Comparison of ENCODE assay signal across 12 cellular contexts in genomic region chr1:151012684-151013471, GRCh38. TPM values are rescaled to one million over a fixed set of nuclear protein-coding genes. Genes with fewer than 3 reads are reported as not detected.
DNase-seq lines count a peak whose midpoint lies in the region; ATAC-seq, FAIRE-seq and TF ChIP-seq lines count a peak whose summit lies in the region.
"Had no signal": no experiment of that assay in that cellular context is flagged by ENCODE, and none has a peak within 500 bp of the region (broad histone marks: within the 10 kb centered on the region; RNA-seq: fewer than 3 reads in every experiment).

No MANE protein-coding gene starts in this region.

- peaks cover 44% of the 10 kb centered on the region for H3K36me3 Mint-ChIP-seq in CD4-positive, alpha-beta T cell (ENCODE audit: low read depth)
- H3K36me3 Mint-ChIP-seq in neural progenitor cell, result peaks cover 3% of the 10 kb centered on the region

- H4K20me1 ChIP-seq in K562 (replicated peaks; ENCODE audit: control insufficient read depth, insufficient read depth, low read length) (no peaks in the 10 kb centered on the region), hepatocyte (ENCODE audit: insufficient read depth, poor library complexity, severe bottlenecking) (no peaks in the 10 kb centered on the region), neural progenitor cell (ENCODE audit: low read depth) (no peaks in the 10 kb centered on the region)

- no peaks in the 10 kb centered on the region for H3K27me3 Mint-ChIP-seq in CD4-positive, alpha-beta T cell
- H3K27me3 Mint-ChIP-seq in neural progenitor cell (ENCODE audit: insufficient read depth, low read depth), result peaks cover 2% of the 10 kb centered on the region

- CTCF ChIA-PET in CD4-positive, alpha-beta T cell (lab: Charles Lee), result interaction anchor here (1.1 to 1.5 kb wide), 3 partner anchors 12 to 58 kb away, joined by 3 to 4 read pairs (median 3); partner anchors contain the start of genes CDC42SE1 and GABPB2
- CTCF ChIA-PET in K562 (lab: Yijun Ruan, JAX; ENCODE audit: low intra/inter-chr PET ratio), result no interaction called here

- no peaks in the 10 kb centered on the region for H3K9me1 ChIP-seq in K562 (ENCODE audit: control insufficient read depth, insufficient read depth, low read length)

- peaks cover 48% of the 10 kb centered on the region for H3K79me2 ChIP-seq in K562 (ENCODE audit: control insufficient read depth, insufficient read depth, low read length)
- H3K79me2 ChIP-seq in hepatocyte, result peaks cover 61% of the 10 kb centered on the region
- peaks cover 11% of the 10 kb centered on the region for H3K79me2 ChIP-seq in neural progenitor cell (ENCODE audit: low read depth)

- in situ Hi-C loops in K562 (cut with MboI), result no loop called here

- no peak overlapping the region for H3K27ac ChIP-seq in CD4-positive, alpha-beta T cell (ENCODE audit: low read depth, low read length)
- H3K27ac ChIP-seq in K562 (ENCODE audit: extremely low read depth, low read depth, low read length), result peak overlapping the region; percentile 65; the same call in 2 of the 3 replicates
- H3K27ac ChIP-seq in hepatocyte, result peak overlapping the region; percentile 82
- no peak overlapping the region for H3K27ac ChIP-seq in neural progenitor cell
- H3K27ac ChIP-seq: epithelial cell of prostate had no signal

- H2AFZ ChIP-seq in K562 (ENCODE audit: low read depth, low read length) (peak overlapping the region; percentile 53; the same call in 1 of the 2 replicates), hepatocyte (no peak overlapping the region), neural progenitor cell (replicated peaks) (no peak overlapping the region)

- peak overlapping the region; percentile 1 for H3K4me3 Mint-ChIP-seq in CD4-positive, alpha-beta T cell
- no peak overlapping the region for H3K4me3 Mint-ChIP-seq in neural progenitor cell
- H3K4me3 Mint-ChIP-seq: activated T-cell treated with anti-CD3 and anti-CD28 coated beads, Interleukin-2, amount 50 U/mL, for 72 hours had no signal

- H3K9me3 Mint-ChIP-seq in CD4-positive, alpha-beta T cell, result no peaks in the 10 kb centered on the region
- H3K9me3 Mint-ChIP-seq in neural progenitor cell, result no peaks in the 10 kb centered on the region
- H3K9me3 Mint-ChIP-seq: activated T-cell treated with anti-CD3 and anti-CD28 coated beads, Interleukin-2, amount 50 U/mL, for 72 hours had no signal

- BruUV-seq in K562 (replicated peaks; lab: Mats Ljungman, UMichigan), result no TSS peak

- 83% methylated on average over 14 of the region's 14 CpGs for WGBS in K562 (ENCODE audit: insufficient coverage, low coverage, missing lambda C conversion rate)
- WGBS in hepatocyte (ENCODE audit: low lambda C conversion rate, missing lambda C conversion rate), result 75% methylated on average over 14 of the region's 14 CpGs

- POLR2A ChIA-PET in CD4-positive, alpha-beta T cell (lab: Charles Lee), result interaction anchor here (1.2 to 1.3 kb wide), 2 partner anchors 11 to 177 kb away, joined by 3 to 5 read pairs; partner anchors contain the start of gene VPS72
- POLR2A ChIA-PET in K562 (lab: Yijun Ruan, JAX), result interaction anchor here (1.3 to 1.5 kb wide), 3 partner anchors 10 to 45 kb away, joined by 4 read pairs; no protein-coding TSS in a partner anchor

- H3K4me2 ChIP-seq in K562 (ENCODE audit: insufficient read depth, low read length) (peak overlapping the region; percentile 59; the same call in 1 of the 2 replicates), hepatocyte (peak overlapping the region; percentile 52), neural progenitor cell (no peak overlapping the region)

- H3K4me1 Mint-ChIP-seq in CD4-positive, alpha-beta T cell (ENCODE audit: low read depth), result peaks cover 58% of the 10 kb centered on the region
- H3K4me1 Mint-ChIP-seq in neural progenitor cell, result peaks cover 14% of the 10 kb centered on the region

- ATAC-seq in CD4-positive, alpha-beta T cell (ENCODE audit: poor library complexity), result no peak
- ATAC-seq in K562 (no peak), HG03039 (IDR thresholded peaks at IDR 0.05; ENCODE audit: unreplicated experiment) (no peak)
- ATAC-seq: activated T-cell treated with anti-CD3 and anti-CD28 coated beads, Interleukin-2, amount 50 U/mL, for 72 hours had no signal

- no peak for TF ChIP-seq EP300 in K562 (IDR thresholded peaks at IDR 0.05; ENCODE audit: low read length)

- H3K36me3 ChIP-seq in K562 (ENCODE audit: control insufficient read depth, insufficient read depth, low read length) (peaks cover 27% of the 10 kb centered on the region), hepatocyte (replicated peaks; ENCODE audit: insufficient read depth, low read depth) (no peaks in the 10 kb centered on the region), neural progenitor cell (no peaks in the 10 kb centered on the region)

- intact Hi-C loops in CD4-positive, alpha-beta T cell (cut with DNase I, micrococcal nuclease), result loop anchor here in 1 of 2 experiments (10.0 kb wide), 1 partner anchor 242 kb away; the partner anchor contains the start of gene PSMD4
- intact Hi-C loops in K562 (cut with micrococcal nuclease), result no loop called here

- no peak for TF ChIP-seq CTCF in CD4-positive, alpha-beta T cell (IDR thresholded peaks at IDR 0.05)
- TF ChIP-seq CTCF in K562 (IDR thresholded peaks at IDR 0.05 in 2 of 3, conservative IDR thresholded peaks at IDR 0.05 in 1 of 3; ENCODE audit: insufficient read depth in 2 of 3, low read depth in 1 of 3, low read length in 3 of 3), result no peak
- TF ChIP-seq CTCF in hepatocyte (IDR thresholded peaks at IDR 0.05; ENCODE audit: poor library complexity), result no peak
- TF ChIP-seq CTCF in neural progenitor cell (IDR thresholded peaks at IDR 0.05), result no peak

- H3K27ac Mint-ChIP-seq in CD4-positive, alpha-beta T cell, result no peak overlapping the region
- H3K27ac Mint-ChIP-seq in neural progenitor cell, result no peak overlapping the region
- H3K27ac Mint-ChIP-seq: activated T-cell treated with anti-CD3 and anti-CD28 coated beads, Interleukin-2, amount 50 U/mL, for 72 hours had no signal

- no peak for TF ChIP-seq POLR2A in K562 (conservative IDR thresholded peaks at IDR 0.05)

- H3K9me2 ChIP-seq in hepatocyte (replicated peaks; ENCODE audit: insufficient read depth), result no peaks in the 10 kb centered on the region

- no peak for DNase-seq in CD4-positive, alpha-beta T cell
- no peak for DNase-seq in K562 (ENCODE audit: extremely low read depth in 1 of 4, low spot score in 3 of 4)
- peak; percentile 73 for DNase-seq in hepatocyte (ENCODE audit: low spot score)
- no peak for DNase-seq in neural progenitor cell (ENCODE audit: low spot score)
- no peak for DNase-seq in NCI-H2107 treated with DMSO at 0.1 percent for 48 hours (lab: John Stamatoyannopoulos, UW; ENCODE audit: unreplicated experiment)
- no peak for DNase-seq in dedifferentiated amniotic fluid mesenchymal stem cell (ENCODE audit: extremely low spot score)
- DNase-seq in nucleus accumbens (lab: John Stamatoyannopoulos, UW), result no peak
- DNase-seq: activated CD4-positive, CD25-positive, alpha-beta regulatory T cell treated with anti-CD3 and anti-CD28 coated beads, Interleukin-2, amount 50 U/mL, for 72 hours; activated T-cell treated with anti-CD3 and anti-CD28 coated beads, Interleukin-2, amount 50 U/mL, for 72 hours had no signal

- H3K9ac ChIP-seq in K562 (ENCODE audit: insufficient read depth in 1 of 2, low read depth in 2 of 2, low read length in 2 of 2) (peak overlapping the region; percentile 21 to 41; a peak in 2 of 4 replicates), neural progenitor cell (peak overlapping the region; percentile 34)

- FAIRE-seq in K562 (lab: Jason Lieb, UNC), result no peak

- peaks cover 2% of the 10 kb centered on the region for H3F3A ChIP-seq in neural progenitor cell (ENCODE audit: low read depth)

- no peak for TF ChIP-seq RAD21 in K562 (CRISPR knock-in tag; conservative IDR thresholded peaks at IDR 0.05 in 1 of 2, IDR thresholded peaks at IDR 0.05 in 1 of 2)

- no peaks in the 10 kb centered on the region for H3K9me3 ChIP-seq in CD4-positive, alpha-beta T cell (ENCODE audit: control insufficient read depth, low read length)
- H3K9me3 ChIP-seq in K562 (replicated peaks; ENCODE audit: control insufficient read depth, insufficient read depth, low read depth, low read length), result no peaks in the 10 kb centered on the region
- H3K9me3 ChIP-seq in hepatocyte (ENCODE audit: low read depth), result no peaks in the 10 kb centered on the region
- H3K9me3 ChIP-seq in neural progenitor cell (ENCODE audit: low read depth), result no peaks in the 10 kb centered on the region

- H3K4me3 ChIP-seq in K562 (no peak overlapping the region), hepatocyte (no peak overlapping the region), neural progenitor cell (no peak overlapping the region)

- H3K4me1 ChIP-seq in K562 (replicated peaks in 1 of 2; ENCODE audit: control insufficient read depth in 2 of 2, insufficient read depth in 2 of 2, low read length in 2 of 2) (peaks cover 24 to 35% of the 10 kb centered on the region in 2 experiments), hepatocyte (ENCODE audit: insufficient read depth) (peaks cover 34% of the 10 kb centered on the region), neural progenitor cell (peaks cover 7% of the 10 kb centered on the region)

- no peaks in the 10 kb centered on the region for H3K27me3 ChIP-seq in CD4-positive, alpha-beta T cell (ENCODE audit: control insufficient read depth, insufficient read depth, low read length)
- H3K27me3 ChIP-seq in K562 (ENCODE audit: control insufficient read depth in 2 of 2, insufficient read depth in 2 of 2, low read length in 2 of 2) (no peaks in the 10 kb centered on the region), hepatocyte (no peaks in the 10 kb centered on the region), neural progenitor cell (no peaks in the 10 kb centered on the region)

RNA-seq across cellular contexts. Expression of gene PRUNE1, which starts 4.6 kb away (rescaled TPM):
- 10 to 100 TPM; 10.9 to 12.1 TPM for total RNA-seq in CD4-positive, alpha-beta T cell
- 30.9 and 35.7 TPM in 2 replicates for total RNA-seq in K562 (2011; cell fraction: chromatin; rRNA removed; ENCODE audit: low replicate concordance)
- total RNA-seq in K562 (2011; cell fraction: nucleolus; rRNA removed), result 17.5 and 18.4 TPM in 2 replicates
- 26.4 and 27.8 TPM in 2 replicates for total RNA-seq in K562 (2011; cell fraction: nucleoplasm; rRNA removed)
- total RNA-seq in K562 (2014; rRNA removed) (20.8 and 24.8 TPM in 2 replicates), K562 (2014; rRNA removed; fragmentation: Illumina TruSeq; extraction: Trizol) (23.1 and 25.4 TPM in 2 replicates), K562 (2015; rRNA removed; fragmentation: Illumina TruSeq; extraction: Trizol) (23.2 and 25.4 TPM in 2 replicates), K562 (2021) (26.2 and 26.6 TPM in 2 replicates), hepatocyte (20.3 and 26.5 TPM in 2 replicates), neural progenitor cell (ENCODE audit: low replicate concordance) (27.0 and 33.0 TPM in 2 replicates)
- polyA plus RNA-seq in K562 (2011; rRNA removed) (48.3 and 49.9 TPM in 2 replicates), K562 (2014; fragmentation: Illumina TruSeq; extraction: Trizol) (33.7 and 43.4 TPM in 2 replicates), K562 (2014; fragmentation: Nextera tagmentation; extraction: Ambion mirVana) (10 to 100 TPM; 16.7 to 27.7 TPM), K562 (2014; rRNA removed) (26.2 and 26.7 TPM in 2 replicates), hepatocyte (15.1 and 21.6 TPM in 2 replicates)
- polyA plus RNA-seq in K562 (2011; cell fraction: cytosol; rRNA removed), result 44.2 and 59.4 TPM in 2 replicates
- polyA plus RNA-seq in K562 (2011; cell fraction: nucleus; rRNA removed), result 25.7 and 33.3 TPM in 2 replicates
- polyA plus RNA-seq in K562 (2012), result 20.7 and 32.8 TPM in 2 replicates
- polyA minus RNA-seq in K562 (2011; rRNA and poly(A)+ RNA removed), result 46.5 and 49.2 TPM in 2 replicates
- polyA minus RNA-seq in K562 (2011; cell fraction: cytosol; rRNA and poly(A)+ RNA removed), result 21.6 and 22.0 TPM in 2 replicates
- 7.1 and 15.2 TPM in 2 replicates for polyA minus RNA-seq in K562 (2011; cell fraction: nucleus; rRNA and poly(A)+ RNA removed)

RNA-seq across cellular contexts. Expression of gene MINDY1, which starts 6.2 kb away (rescaled TPM):
- total RNA-seq in CD4-positive, alpha-beta T cell, result 1 to 10 TPM; 7.8 to 9.2 TPM
- 16.9 and 36.3 TPM in 2 replicates for total RNA-seq in K562 (2011; cell fraction: chromatin; rRNA removed; ENCODE audit: low replicate concordance)
- 15.0 and 17.3 TPM in 2 replicates for total RNA-seq in K562 (2011; cell fraction: nucleolus; rRNA removed)
- total RNA-seq in K562 (2011; cell fraction: nucleoplasm; rRNA removed), result 15.4 and 19.2 TPM in 2 replicates
- total RNA-seq in K562 (2014; rRNA removed) (6.0 and 8.2 TPM in 2 replicates), K562 (2014; rRNA removed; fragmentation: Illumina TruSeq; extraction: Trizol) (5.6 TPM in 2 replicates), K562 (2015; rRNA removed; fragmentation: Illumina TruSeq; extraction: Trizol) (5.9 and 6.7 TPM in 2 replicates), K562 (2021) (8.6 and 9.8 TPM in 2 replicates), hepatocyte (15.9 and 18.5 TPM in 2 replicates), neural progenitor cell (ENCODE audit: low replicate concordance) (8.5 and 15.8 TPM in 2 replicates)
- polyA plus RNA-seq in K562 (2011; rRNA removed) (4.3 and 5.4 TPM in 2 replicates), K562 (2014; fragmentation: Illumina TruSeq; extraction: Trizol) (9.1 and 11.0 TPM in 2 replicates), K562 (2014; fragmentation: Nextera tagmentation; extraction: Ambion mirVana) (1 to 10 TPM in 1 of 2 experiments, under 1 TPM in 1; 0.49 to 1.4 TPM), K562 (2014; rRNA removed) (6.0 and 6.1 TPM in 2 replicates), hepatocyte (5.8 and 7.6 TPM in 2 replicates)
- polyA plus RNA-seq in K562 (2011; cell fraction: cytosol; rRNA removed), result 5.1 and 6.6 TPM in 2 replicates
- 12.9 and 19.3 TPM in 2 replicates for polyA plus RNA-seq in K562 (2011; cell fraction: nucleus; rRNA removed)
- polyA plus RNA-seq in K562 (2012), result 7.4 and 12.9 TPM in 2 replicates
- 5.2 and 7.1 TPM in 2 replicates for polyA minus RNA-seq in K562 (2011; rRNA and poly(A)+ RNA removed)
- 6.5 and 7.9 TPM in 2 replicates for polyA minus RNA-seq in K562 (2011; cell fraction: cytosol; rRNA and poly(A)+ RNA removed)
- polyA minus RNA-seq in K562 (2011; cell fraction: nucleus; rRNA and poly(A)+ RNA removed), result 4.6 and 4.8 TPM in 2 replicates

RNA-seq across cellular contexts. Expression of gene BNIPL, which starts 23.5 kb away (rescaled TPM):
- total RNA-seq in CD4-positive, alpha-beta T cell, result under 1 TPM; 0.30 to 0.42 TPM
- 9.9 and 10.6 TPM in 2 replicates for total RNA-seq in K562 (2011; cell fraction: chromatin; rRNA removed; ENCODE audit: low replicate concordance)
- total RNA-seq in K562 (2011; cell fraction: nucleolus; rRNA removed), result 5.3 TPM in 2 replicates
- total RNA-seq in K562 (2011; cell fraction: nucleoplasm; rRNA removed), result 6.0 and 10.8 TPM in 2 replicates
- total RNA-seq in K562 (2014; rRNA removed) (0.49 and 0.68 TPM in 2 replicates), K562 (2014; rRNA removed; fragmentation: Illumina TruSeq; extraction: Trizol) (0.55 and 0.67 TPM in 2 replicates), K562 (2015; rRNA removed; fragmentation: Illumina TruSeq; extraction: Trizol) (0.54 and 0.90 TPM in 2 replicates), K562 (2021) (0.47 and 0.84 TPM in 2 replicates), hepatocyte (2.7 and 3.8 TPM in 2 replicates), neural progenitor cell (ENCODE audit: low replicate concordance) (0.97 and 1.0 TPM in 2 replicates)
- polyA plus RNA-seq in K562 (2011; rRNA removed) (1.3 and 2.5 TPM in 2 replicates), K562 (2014; fragmentation: Illumina TruSeq; extraction: Trizol) (0.53 and 0.98 TPM in 2 replicates), K562 (2014; fragmentation: Nextera tagmentation; extraction: Ambion mirVana) (under 1 TPM; 0.08 to 0.31 TPM), K562 (2014; rRNA removed) (0.73 and 1.4 TPM in 2 replicates), hepatocyte (1.1 and 3.0 TPM in 2 replicates)
- 0.37 and 2.3 TPM in 2 replicates for polyA plus RNA-seq in K562 (2011; cell fraction: cytosol; rRNA removed)
- polyA plus RNA-seq in K562 (2011; cell fraction: nucleus; rRNA removed), result 5.6 and 8.6 TPM in 2 replicates
- 0.44 and 1.3 TPM in 2 replicates for polyA plus RNA-seq in K562 (2012)
- polyA minus RNA-seq in K562 (2011; rRNA and poly(A)+ RNA removed), result 1.2 and 1.5 TPM in 2 replicates
- not detected in 2 replicates for polyA minus RNA-seq in K562 (2011; cell fraction: cytosol; rRNA and poly(A)+ RNA removed)
- polyA minus RNA-seq in K562 (2011; cell fraction: nucleus; rRNA and poly(A)+ RNA removed), result 0.54 and 1.6 TPM in 2 replicates

RNA-seq across cellular contexts. Expression of gene ANXA9, which starts 30.8 kb away (rescaled TPM):
- total RNA-seq in CD4-positive, alpha-beta T cell, result not detected
- total RNA-seq in K562 (2011; cell fraction: chromatin; rRNA removed; ENCODE audit: low replicate concordance), result 1.5 and 3.7 TPM in 2 replicates
- 1.6 and 1.7 TPM in 2 replicates for total RNA-seq in K562 (2011; cell fraction: nucleolus; rRNA removed)
- total RNA-seq in K562 (2011; cell fraction: nucleoplasm; rRNA removed), result 1.1 and 1.2 TPM in 2 replicates
- total RNA-seq in K562 (2014; rRNA removed) (0.36 and 0.49 TPM in 2 replicates), K562 (2014; rRNA removed; fragmentation: Illumina TruSeq; extraction: Trizol) (0.48 and 0.58 TPM in 2 replicates), K562 (2015; rRNA removed; fragmentation: Illumina TruSeq; extraction: Trizol) (0.87 and 1.1 TPM in 2 replicates), K562 (2021) (0.55 and 0.96 TPM in 2 replicates), hepatocyte (7.5 and 7.9 TPM in 2 replicates), neural progenitor cell (ENCODE audit: low replicate concordance) (0.77 TPM in 1 of 2 replicates, not detected in the other)
- polyA plus RNA-seq in K562 (2011; rRNA removed) (0.88 and 1.6 TPM in 2 replicates), K562 (2014; fragmentation: Illumina TruSeq; extraction: Trizol) (0.79 and 1.1 TPM in 2 replicates), K562 (2014; fragmentation: Nextera tagmentation; extraction: Ambion mirVana) (under 1 TPM; 0.24 to 0.57 TPM), K562 (2014; rRNA removed) (0.56 and 1.2 TPM in 2 replicates), hepatocyte (8.8 and 9.0 TPM in 2 replicates)
- 1.3 and 3.2 TPM in 2 replicates for polyA plus RNA-seq in K562 (2011; cell fraction: cytosol; rRNA removed)
- polyA plus RNA-seq in K562 (2011; cell fraction: nucleus; rRNA removed), result 1.7 and 2.9 TPM in 2 replicates
- 2.6 and 3.4 TPM in 2 replicates for polyA plus RNA-seq in K562 (2012)
- 0.99 and 1.5 TPM in 2 replicates for polyA minus RNA-seq in K562 (2011; rRNA and poly(A)+ RNA removed)
- polyA minus RNA-seq in K562 (2011; cell fraction: cytosol; rRNA and poly(A)+ RNA removed), result 1.2 TPM in 1 of 2 replicates, not detected in the other
- polyA minus RNA-seq in K562 (2011; cell fraction: nucleus; rRNA and poly(A)+ RNA removed), result 1.2 and 1.3 TPM in 2 replicates
- total RNA-seq: myocyte had no signal

RNA-seq across cellular contexts. Expression of gene C1orf56, which starts 34.7 kb away (rescaled TPM):
- total RNA-seq in CD4-positive, alpha-beta T cell, result 1 to 10 TPM in 1 of 2 experiments, under 1 TPM in 1; 0.58 to 1.2 TPM
- total RNA-seq in K562 (2011; cell fraction: chromatin; rRNA removed; ENCODE audit: low replicate concordance), result 1.2 and 1.9 TPM in 2 replicates
- 1.3 and 1.4 TPM in 2 replicates for total RNA-seq in K562 (2011; cell fraction: nucleolus; rRNA removed)
- total RNA-seq in K562 (2011; cell fraction: nucleoplasm; rRNA removed), result 1.1 and 1.5 TPM in 2 replicates
- total RNA-seq in K562 (2014; rRNA removed), result 1.2 TPM in 2 replicates
- total RNA-seq in K562 (2014; rRNA removed; fragmentation: Illumina TruSeq; extraction: Trizol), result 0.16 and 0.18 TPM in 2 replicates
- 0.49 and 1.5 TPM in 2 replicates for total RNA-seq in K562 (2015; rRNA removed; fragmentation: Illumina TruSeq; extraction: Trizol)
- total RNA-seq in K562 (2021), result 1.1 and 1.3 TPM in 2 replicates
- 0.39 and 0.74 TPM in 2 replicates for polyA plus RNA-seq in K562 (2011; rRNA removed)
- polyA plus RNA-seq in K562 (2011; cell fraction: cytosol; rRNA removed), result 0.36 and 0.46 TPM in 2 replicates
- polyA plus RNA-seq in K562 (2011; cell fraction: nucleus; rRNA removed), result 0.92 and 1.0 TPM in 2 replicates
- polyA plus RNA-seq in K562 (2012), result 2.0 and 3.5 TPM in 2 replicates
- polyA plus RNA-seq in K562 (2014; fragmentation: Illumina TruSeq; extraction: Trizol), result 0.39 and 0.61 TPM in 2 replicates
- 10 to 100 TPM in 1 of 2 experiments, 1 to 10 TPM in 1; 5.2 to 15.7 TPM for polyA plus RNA-seq in K562 (2014; fragmentation: Nextera tagmentation; extraction: Ambion mirVana)
- polyA plus RNA-seq in K562 (2014; rRNA removed), result 0.58 and 0.61 TPM in 2 replicates
- 0.21 and 0.33 TPM in 2 replicates for polyA minus RNA-seq in K562 (2011; rRNA and poly(A)+ RNA removed)
- polyA minus RNA-seq in K562 (2011; cell fraction: cytosol; rRNA and poly(A)+ RNA removed), result 0.82 and 1.7 TPM in 2 replicates
- 0.67 and 1.00 TPM in 2 replicates for polyA minus RNA-seq in K562 (2011; cell fraction: nucleus; rRNA and poly(A)+ RNA removed)
- 2.9 and 3.2 TPM in 2 replicates for total RNA-seq in hepatocyte
- polyA plus RNA-seq in hepatocyte, result 8.3 and 11.4 TPM in 2 replicates
- total RNA-seq in neural progenitor cell (ENCODE audit: low replicate concordance), result 2.9 and 5.5 TPM in 2 replicates

Comparison
In these comparisons a context has a peak if more than half of its experiments do, and no peak if none do; other contexts are left out.
1. H3K27ac ChIP-seq: peak in K562 (single experiment) and hepatocyte (single experiment); none in CD4-positive, alpha-beta T cell (single experiment) and neural progenitor cell (single experiment).